Comparison of ENCODE assay signal across 19 cellular contexts in genomic region chr7:45644237-45644636, GRCh38.
"Had no signal": no experiment of that assay in that cellular context is flagged by ENCODE, and none has a peak within 500 bp of the region (broad histone marks: within the 10 kb centered on the region; RNA-seq: fewer than 3 reads in every experiment).

No MANE protein-coding gene starts in this region.

- H2AFZ ChIP-seq: neural progenitor cell had no signal

- FAIRE-seq: colon, pancreas had no signal

- H3K9me3 Mint-ChIP-seq: dendritic cell treated with granulocyte-macrophage colony-stimulating factor and Interleukin-4, amounts not matched to agents 40 ng/mL and 50 ng/mL, for 4 days; mesothelial cell of epicardium; natural killer cell treated with Interleukin-12 subunit alpha and Interleukin-12 subunit beta and Interleukin-15 and Interleukin-18, amount 100 ng/mL, for 72 hours; neural progenitor cell; stimulated activated memory B cell treated with anti-CD40 and anti-IgM and Interleukin-4, amounts not matched to agents 10 μg/mL and 1 μg/mL and 100 μg/mL, for 72 hours; stimulated activated naive CD8-positive, alpha-beta T cell treated with anti-CD3 and anti-CD28 coated beads, Interleukin-15, Interleukin-2, amounts not matched to agents 100 ng/mL and 50 ng/mL, for 24 hours had no signal

- H3K4me3 ChIP-seq: neural progenitor cell, pancreas, smooth muscle cell, testis, tibial nerve, upper lobe of right lung had no signal

- H3K4me1 Mint-ChIP-seq: neural progenitor cell had no signal

- H3K4me1 ChIP-seq: foreskin keratinocyte, neural progenitor cell, testis, upper lobe of right lung had no signal

- H3K36me3 ChIP-seq: neural progenitor cell, pancreas, tibial nerve, upper lobe of right lung had no signal

- H3K4me2 ChIP-seq: neural progenitor cell, smooth muscle cell had no signal

- H3K27me3 ChIP-seq: foreskin keratinocyte, neural progenitor cell, pancreas, testis, tibial nerve, upper lobe of right lung had no signal

- H3K9me3 ChIP-seq: pancreas, testis, tibial nerve, upper lobe of right lung had no signal

- H3K27me3 Mint-ChIP-seq: dendritic cell treated with granulocyte-macrophage colony-stimulating factor and Interleukin-4, amounts not matched to agents 40 ng/mL and 50 ng/mL, for 4 days; progenitor cell of endocrine pancreas; stimulated activated naive CD8-positive, alpha-beta T cell treated with anti-CD3 and anti-CD28 coated beads, Interleukin-15, Interleukin-2, amounts not matched to agents 100 ng/mL and 50 ng/mL, for 24 hours had no signal

- H3K36me3 Mint-ChIP-seq: mesothelial cell of epicardium; natural killer cell treated with Interleukin-12 subunit alpha and Interleukin-12 subunit beta and Interleukin-15 and Interleukin-18, amount 100 ng/mL, for 72 hours; neural progenitor cell; stimulated activated memory B cell treated with anti-CD40 and anti-IgM and Interleukin-4, amounts not matched to agents 10 μg/mL and 1 μg/mL and 100 μg/mL, for 72 hours had no signal

- H3K9ac ChIP-seq: neural progenitor cell had no signal

- H3K27ac ChIP-seq: foreskin keratinocyte, neural progenitor cell, pancreas, testis, tibial nerve, upper lobe of right lung had no signal

- H3K4me3 Mint-ChIP-seq: dendritic cell treated with granulocyte-macrophage colony-stimulating factor and Interleukin-4, amounts not matched to agents 40 ng/mL and 50 ng/mL, for 4 days; mesothelial cell of epicardium; natural killer cell treated with Interleukin-12 subunit alpha and Interleukin-12 subunit beta and Interleukin-15 and Interleukin-18, amount 100 ng/mL, for 72 hours; neural progenitor cell; stimulated activated naive CD8-positive, alpha-beta T cell treated with anti-CD3 and anti-CD28 coated beads, Interleukin-15, Interleukin-2, amounts not matched to agents 100 ng/mL and 50 ng/mL, for 24 hours had no signal

- ATAC-seq: foreskin keratinocyte; left colon; natural killer cell treated with Interleukin-12 subunit alpha and Interleukin-12 subunit beta and Interleukin-15 and Interleukin-18, amount 100 ng/mL, for 72 hours; pancreas; right cardiac atrium; stimulated activated memory B cell treated with anti-CD40 and anti-IgM and Interleukin-4, amounts not matched to agents 10 μg/mL and 1 μg/mL and 100 μg/mL, for 72 hours; upper lobe of right lung had no signal

- DNase-seq: cerebellar nuclear complex; foreskin keratinocyte; left colon; nucleus accumbens; right cardiac atrium; stimulated activated CD4-positive, alpha-beta T cell treated with anti-CD3 and anti-CD28 coated beads, Interleukin-2, amount 100 ng/mL, for 48 hours; testis; upper lobe of right lung had no signal

- H3K27ac Mint-ChIP-seq: dendritic cell treated with granulocyte-macrophage colony-stimulating factor and Interleukin-4, amounts not matched to agents 40 ng/mL and 50 ng/mL, for 4 days; mesothelial cell of epicardium; natural killer cell treated with Interleukin-12 subunit alpha and Interleukin-12 subunit beta and Interleukin-15 and Interleukin-18, amount 100 ng/mL, for 72 hours; neural progenitor cell; progenitor cell of endocrine pancreas; stimulated activated memory B cell treated with anti-CD40 and anti-IgM and Interleukin-4, amounts not matched to agents 10 μg/mL and 1 μg/mL and 100 μg/mL, for 72 hours; stimulated activated naive CD8-positive, alpha-beta T cell treated with anti-CD3 and anti-CD28 coated beads, Interleukin-15, Interleukin-2, amounts not matched to agents 100 ng/mL and 50 ng/mL, for 24 hours had no signal
